ENCODE assay signal across 1 cellular context in the genomic region with DNA sequence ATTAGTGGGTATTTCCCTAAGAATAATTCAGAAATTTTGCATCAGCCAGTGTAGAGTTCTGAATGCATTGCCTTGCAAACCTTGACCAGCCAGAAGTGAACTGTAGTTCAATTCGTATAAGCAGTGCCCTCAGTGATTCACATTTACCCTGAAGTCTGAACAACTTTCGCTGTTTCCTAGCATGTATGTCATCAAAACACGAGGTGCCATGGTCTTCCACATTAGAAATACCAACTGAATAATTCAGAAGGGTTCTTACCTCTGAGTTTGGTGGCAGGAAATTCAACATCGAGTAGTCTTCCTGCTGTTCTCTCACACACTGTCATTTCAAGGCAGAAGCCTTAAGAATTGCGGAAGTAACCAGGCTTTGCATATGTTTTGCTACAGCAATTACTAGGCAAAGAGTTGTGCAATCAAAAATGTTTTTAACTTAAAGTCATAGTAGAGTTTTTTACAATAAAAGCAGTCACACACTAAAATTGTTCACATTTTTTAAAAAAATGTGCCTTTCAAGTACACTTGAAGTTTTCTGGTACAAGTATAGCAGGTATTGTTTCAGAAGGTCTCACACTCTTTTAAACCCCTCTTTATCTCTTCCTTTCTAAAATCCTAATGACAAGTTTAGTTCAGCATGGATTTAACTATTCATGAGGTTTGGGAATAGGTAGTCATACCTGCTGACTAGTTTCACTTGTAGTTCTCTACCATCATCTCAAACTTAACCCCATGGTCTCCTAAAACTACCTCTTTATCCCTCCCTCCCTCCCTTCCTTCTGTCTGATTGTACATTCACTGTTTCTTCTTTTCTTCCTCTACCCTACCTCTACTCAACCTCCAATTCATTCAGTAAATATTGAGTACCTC.
TF ChIP-seq lines count a peak whose summit lies in the region.

No MANE protein-coding gene starts in this region.

TF ChIP-seq in GM12878, 131 proteins besides CTCF, POLR2A, EP300 and RAD21 (continued from another document and continues in another):
- TF ChIP-seq CEBPB (IDR thresholded peaks at IDR 0.05; ENCODE audit: borderline replicate concordance in 1 of 2, low read depth in 2 of 2, low read length in 2 of 2) (peak; percentile 87 to 99), SMARCA5 (IDR thresholded peaks at IDR 0.05) (no peak), LARP7 (IDR thresholded peaks at IDR 0.05) (no peak), CBFB (IDR thresholded peaks at IDR 0.05; ENCODE audit: low read depth) (no peak), SUPT20H (IDR thresholded peaks at IDR 0.05; ENCODE audit: borderline replicate concordance, control insufficient read depth, low read depth, low read length) (no peak), POLR2AphosphoS5 (IDR thresholded peaks at IDR 0.05; ENCODE audit: low read length) (peak; percentile 75), CREB1 (IDR thresholded peaks at IDR 0.05; ENCODE audit: low read depth) (no peak), FOXM1 (IDR thresholded peaks at IDR 0.05; ENCODE audit: low read depth, low read length) (no peak), KAT2A (conservative IDR thresholded peaks at IDR 0.05; ENCODE audit: control insufficient read depth, low read depth, low read length) (no peak), SUZ12 (IDR thresholded peaks at IDR 0.05; ENCODE audit: unreplicated experiment) (no peak), CBX5 (IDR thresholded peaks at IDR 0.05; ENCODE audit: low read depth) (peak; percentile 52; the same call in 1 of the 2 replicates), RB1 (IDR thresholded peaks at IDR 0.05; ENCODE audit: borderline replicate concordance) (no peak), ZNF207 (IDR thresholded peaks at IDR 0.05; ENCODE audit: borderline replicate concordance) (no peak), NFYA (IDR thresholded peaks at IDR 0.05; ENCODE audit: borderline replicate concordance, low read depth, low read length) (no peak), PAX5 (IDR thresholded peaks at IDR 0.05; ENCODE audit: borderline replicate concordance, low read depth, low read length) (no peak), MTA3 (IDR thresholded peaks at IDR 0.05; ENCODE audit: borderline replicate concordance, low read length) (no peak), PAX8 (IDR thresholded peaks at IDR 0.05) (no peak), TAF1 (IDR thresholded peaks at IDR 0.05; ENCODE audit: borderline replicate concordance, low read depth, low read length) (no peak; the same call in 1 of the 2 replicates), TCF7 (IDR thresholded peaks at IDR 0.05; ENCODE audit: borderline replicate concordance) (no peak), TARDBP (IDR thresholded peaks at IDR 0.05; ENCODE audit: borderline replicate concordance) (no peak), ASH2L (IDR thresholded peaks at IDR 0.05; ENCODE audit: borderline replicate concordance, low read depth) (no peak), RAD51 (IDR thresholded peaks at IDR 0.05) (no peak), KDM1A (IDR thresholded peaks at IDR 0.05; ENCODE audit: borderline replicate concordance) (no peak), SIX5 (IDR thresholded peaks at IDR 0.05; ENCODE audit: low read depth, low read length, severe bottlenecking) (no peak), HDGF (IDR thresholded peaks at IDR 0.05) (no peak), PML (IDR thresholded peaks at IDR 0.05; ENCODE audit: low read length) (no peak), POLR2AphosphoS2 (IDR thresholded peaks at IDR 0.05; ENCODE audit: low read depth, low read length) (no peak), TBL1XR1 (IDR thresholded peaks at IDR 0.05; ENCODE audit: low read depth, low read length) (no peak), ZSCAN29 (IDR thresholded peaks at IDR 0.05) (no peak), HDAC6 (IDR thresholded peaks at IDR 0.05; ENCODE audit: unreplicated experiment) (no peak)
- TF ChIP-seq, protein P1, sequence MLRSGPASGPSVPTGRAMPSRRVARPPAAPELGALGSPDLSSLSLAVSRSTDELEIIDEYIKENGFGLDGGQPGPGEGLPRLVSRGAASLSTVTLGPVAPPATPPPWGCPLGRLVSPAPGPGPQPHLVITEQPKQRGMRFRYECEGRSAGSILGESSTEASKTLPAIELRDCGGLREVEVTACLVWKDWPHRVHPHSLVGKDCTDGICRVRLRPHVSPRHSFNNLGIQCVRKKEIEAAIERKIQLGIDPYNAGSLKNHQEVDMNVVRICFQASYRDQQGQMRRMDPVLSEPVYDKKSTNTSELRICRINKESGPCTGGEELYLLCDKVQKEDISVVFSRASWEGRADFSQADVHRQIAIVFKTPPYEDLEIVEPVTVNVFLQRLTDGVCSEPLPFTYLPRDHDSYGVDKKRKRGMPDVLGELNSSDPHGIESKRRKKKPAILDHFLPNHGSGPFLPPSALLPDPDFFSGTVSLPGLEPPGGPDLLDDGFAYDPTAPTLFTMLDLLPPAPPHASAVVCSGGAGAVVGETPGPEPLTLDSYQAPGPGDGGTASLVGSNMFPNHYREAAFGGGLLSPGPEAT (IDR thresholded peaks at IDR 0.05; ENCODE audit: low read depth): peak; percentile 53; the same call in 1 of the 2 replicates
- TF ChIP-seq, protein P2, sequence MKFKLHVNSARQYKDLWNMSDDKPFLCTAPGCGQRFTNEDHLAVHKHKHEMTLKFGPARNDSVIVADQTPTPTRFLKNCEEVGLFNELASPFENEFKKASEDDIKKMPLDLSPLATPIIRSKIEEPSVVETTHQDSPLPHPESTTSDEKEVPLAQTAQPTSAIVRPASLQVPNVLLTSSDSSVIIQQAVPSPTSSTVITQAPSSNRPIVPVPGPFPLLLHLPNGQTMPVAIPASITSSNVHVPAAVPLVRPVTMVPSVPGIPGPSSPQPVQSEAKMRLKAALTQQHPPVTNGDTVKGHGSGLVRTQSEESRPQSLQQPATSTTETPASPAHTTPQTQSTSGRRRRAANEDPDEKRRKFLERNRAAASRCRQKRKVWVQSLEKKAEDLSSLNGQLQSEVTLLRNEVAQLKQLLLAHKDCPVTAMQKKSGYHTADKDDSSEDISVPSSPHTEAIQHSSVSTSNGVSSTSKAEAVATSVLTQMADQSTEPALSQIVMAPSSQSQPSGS (IDR thresholded peaks at IDR 0.05; ENCODE audit: low read length): no peak; the same call in 1 of the 2 replicates
- TF ChIP-seq, protein P3, sequence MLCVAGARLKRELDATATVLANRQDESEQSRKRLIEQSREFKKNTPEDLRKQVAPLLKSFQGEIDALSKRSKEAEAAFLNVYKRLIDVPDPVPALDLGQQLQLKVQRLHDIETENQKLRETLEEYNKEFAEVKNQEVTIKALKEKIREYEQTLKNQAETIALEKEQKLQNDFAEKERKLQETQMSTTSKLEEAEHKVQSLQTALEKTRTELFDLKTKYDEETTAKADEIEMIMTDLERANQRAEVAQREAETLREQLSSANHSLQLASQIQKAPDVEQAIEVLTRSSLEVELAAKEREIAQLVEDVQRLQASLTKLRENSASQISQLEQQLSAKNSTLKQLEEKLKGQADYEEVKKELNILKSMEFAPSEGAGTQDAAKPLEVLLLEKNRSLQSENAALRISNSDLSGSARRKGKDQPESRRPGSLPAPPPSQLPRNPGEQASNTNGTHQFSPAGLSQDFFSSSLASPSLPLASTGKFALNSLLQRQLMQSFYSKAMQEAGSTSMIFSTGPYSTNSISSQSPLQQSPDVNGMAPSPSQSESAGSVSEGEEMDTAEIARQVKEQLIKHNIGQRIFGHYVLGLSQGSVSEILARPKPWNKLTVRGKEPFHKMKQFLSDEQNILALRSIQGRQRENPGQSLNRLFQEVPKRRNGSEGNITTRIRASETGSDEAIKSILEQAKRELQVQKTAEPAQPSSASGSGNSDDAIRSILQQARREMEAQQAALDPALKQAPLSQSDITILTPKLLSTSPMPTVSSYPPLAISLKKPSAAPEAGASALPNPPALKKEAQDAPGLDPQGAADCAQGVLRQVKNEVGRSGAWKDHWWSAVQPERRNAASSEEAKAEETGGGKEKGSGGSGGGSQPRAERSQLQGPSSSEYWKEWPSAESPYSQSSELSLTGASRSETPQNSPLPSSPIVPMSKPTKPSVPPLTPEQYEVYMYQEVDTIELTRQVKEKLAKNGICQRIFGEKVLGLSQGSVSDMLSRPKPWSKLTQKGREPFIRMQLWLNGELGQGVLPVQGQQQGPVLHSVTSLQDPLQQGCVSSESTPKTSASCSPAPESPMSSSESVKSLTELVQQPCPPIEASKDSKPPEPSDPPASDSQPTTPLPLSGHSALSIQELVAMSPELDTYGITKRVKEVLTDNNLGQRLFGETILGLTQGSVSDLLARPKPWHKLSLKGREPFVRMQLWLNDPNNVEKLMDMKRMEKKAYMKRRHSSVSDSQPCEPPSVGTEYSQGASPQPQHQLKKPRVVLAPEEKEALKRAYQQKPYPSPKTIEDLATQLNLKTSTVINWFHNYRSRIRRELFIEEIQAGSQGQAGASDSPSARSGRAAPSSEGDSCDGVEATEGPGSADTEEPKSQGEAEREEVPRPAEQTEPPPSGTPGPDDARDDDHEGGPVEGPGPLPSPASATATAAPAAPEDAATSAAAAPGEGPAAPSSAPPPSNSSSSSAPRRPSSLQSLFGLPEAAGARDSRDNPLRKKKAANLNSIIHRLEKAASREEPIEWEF (IDR thresholded peaks at IDR 0.05; ENCODE audit: insufficient replicate concordance, low read depth, low read length): no peak
- TF ChIP-seq, protein P4, sequence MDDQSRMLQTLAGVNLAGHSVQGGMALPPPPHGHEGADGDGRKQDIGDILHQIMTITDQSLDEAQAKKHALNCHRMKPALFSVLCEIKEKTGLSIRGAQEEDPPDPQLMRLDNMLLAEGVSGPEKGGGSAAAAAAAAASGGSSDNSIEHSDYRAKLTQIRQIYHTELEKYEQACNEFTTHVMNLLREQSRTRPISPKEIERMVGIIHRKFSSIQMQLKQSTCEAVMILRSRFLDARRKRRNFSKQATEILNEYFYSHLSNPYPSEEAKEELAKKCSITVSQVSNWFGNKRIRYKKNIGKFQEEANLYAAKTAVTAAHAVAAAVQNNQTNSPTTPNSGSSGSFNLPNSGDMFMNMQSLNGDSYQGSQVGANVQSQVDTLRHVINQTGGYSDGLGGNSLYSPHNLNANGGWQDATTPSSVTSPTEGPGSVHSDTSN (IDR thresholded peaks at IDR 0.05; ENCODE audit: insufficient replicate concordance, low read depth, low read length): no peak
- TF ChIP-seq, protein P5, sequence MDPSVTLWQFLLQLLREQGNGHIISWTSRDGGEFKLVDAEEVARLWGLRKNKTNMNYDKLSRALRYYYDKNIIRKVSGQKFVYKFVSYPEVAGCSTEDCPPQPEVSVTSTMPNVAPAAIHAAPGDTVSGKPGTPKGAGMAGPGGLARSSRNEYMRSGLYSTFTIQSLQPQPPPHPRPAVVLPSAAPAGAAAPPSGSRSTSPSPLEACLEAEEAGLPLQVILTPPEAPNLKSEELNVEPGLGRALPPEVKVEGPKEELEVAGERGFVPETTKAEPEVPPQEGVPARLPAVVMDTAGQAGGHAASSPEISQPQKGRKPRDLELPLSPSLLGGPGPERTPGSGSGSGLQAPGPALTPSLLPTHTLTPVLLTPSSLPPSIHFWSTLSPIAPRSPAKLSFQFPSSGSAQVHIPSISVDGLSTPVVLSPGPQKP (IDR thresholded peaks at IDR 0.05; ENCODE audit: low read depth, low read length): no peak
- TF ChIP-seq, protein P6, sequence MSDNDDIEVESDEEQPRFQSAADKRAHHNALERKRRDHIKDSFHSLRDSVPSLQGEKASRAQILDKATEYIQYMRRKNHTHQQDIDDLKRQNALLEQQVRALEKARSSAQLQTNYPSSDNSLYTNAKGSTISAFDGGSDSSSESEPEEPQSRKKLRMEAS (IDR thresholded peaks at IDR 0.05; ENCODE audit: low read depth, low read length): no peak
- TF ChIP-seq, protein P7, sequence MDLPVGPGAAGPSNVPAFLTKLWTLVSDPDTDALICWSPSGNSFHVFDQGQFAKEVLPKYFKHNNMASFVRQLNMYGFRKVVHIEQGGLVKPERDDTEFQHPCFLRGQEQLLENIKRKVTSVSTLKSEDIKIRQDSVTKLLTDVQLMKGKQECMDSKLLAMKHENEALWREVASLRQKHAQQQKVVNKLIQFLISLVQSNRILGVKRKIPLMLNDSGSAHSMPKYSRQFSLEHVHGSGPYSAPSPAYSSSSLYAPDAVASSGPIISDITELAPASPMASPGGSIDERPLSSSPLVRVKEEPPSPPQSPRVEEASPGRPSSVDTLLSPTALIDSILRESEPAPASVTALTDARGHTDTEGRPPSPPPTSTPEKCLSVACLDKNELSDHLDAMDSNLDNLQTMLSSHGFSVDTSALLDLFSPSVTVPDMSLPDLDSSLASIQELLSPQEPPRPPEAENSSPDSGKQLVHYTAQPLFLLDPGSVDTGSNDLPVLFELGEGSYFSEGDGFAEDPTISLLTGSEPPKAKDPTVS (IDR thresholded peaks at IDR 0.05; ENCODE audit: low read depth, low read length): no peak
- TF ChIP-seq, protein P8, sequence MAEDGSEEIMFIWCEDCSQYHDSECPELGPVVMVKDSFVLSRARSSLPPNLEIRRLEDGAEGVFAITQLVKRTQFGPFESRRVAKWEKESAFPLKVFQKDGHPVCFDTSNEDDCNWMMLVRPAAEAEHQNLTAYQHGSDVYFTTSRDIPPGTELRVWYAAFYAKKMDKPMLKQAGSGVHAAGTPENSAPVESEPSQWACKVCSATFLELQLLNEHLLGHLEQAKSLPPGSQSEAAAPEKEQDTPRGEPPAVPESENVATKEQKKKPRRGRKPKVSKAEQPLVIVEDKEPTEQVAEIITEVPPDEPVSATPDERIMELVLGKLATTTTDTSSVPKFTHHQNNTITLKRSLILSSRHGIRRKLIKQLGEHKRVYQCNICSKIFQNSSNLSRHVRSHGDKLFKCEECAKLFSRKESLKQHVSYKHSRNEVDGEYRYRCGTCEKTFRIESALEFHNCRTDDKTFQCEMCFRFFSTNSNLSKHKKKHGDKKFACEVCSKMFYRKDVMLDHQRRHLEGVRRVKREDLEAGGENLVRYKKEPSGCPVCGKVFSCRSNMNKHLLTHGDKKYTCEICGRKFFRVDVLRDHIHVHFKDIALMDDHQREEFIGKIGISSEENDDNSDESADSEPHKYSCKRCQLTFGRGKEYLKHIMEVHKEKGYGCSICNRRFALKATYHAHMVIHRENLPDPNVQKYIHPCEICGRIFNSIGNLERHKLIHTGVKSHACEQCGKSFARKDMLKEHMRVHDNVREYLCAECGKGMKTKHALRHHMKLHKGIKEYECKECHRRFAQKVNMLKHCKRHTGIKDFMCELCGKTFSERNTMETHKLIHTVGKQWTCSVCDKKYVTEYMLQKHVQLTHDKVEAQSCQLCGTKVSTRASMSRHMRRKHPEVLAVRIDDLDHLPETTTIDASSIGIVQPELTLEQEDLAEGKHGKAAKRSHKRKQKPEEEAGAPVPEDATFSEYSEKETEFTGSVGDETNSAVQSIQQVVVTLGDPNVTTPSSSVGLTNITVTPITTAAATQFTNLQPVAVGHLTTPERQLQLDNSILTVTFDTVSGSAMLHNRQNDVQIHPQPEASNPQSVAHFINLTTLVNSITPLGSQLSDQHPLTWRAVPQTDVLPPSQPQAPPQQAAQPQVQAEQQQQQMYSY (CRISPR knock-in tag; IDR thresholded peaks at IDR 0.05): no peak
- TF ChIP-seq, protein P9, sequence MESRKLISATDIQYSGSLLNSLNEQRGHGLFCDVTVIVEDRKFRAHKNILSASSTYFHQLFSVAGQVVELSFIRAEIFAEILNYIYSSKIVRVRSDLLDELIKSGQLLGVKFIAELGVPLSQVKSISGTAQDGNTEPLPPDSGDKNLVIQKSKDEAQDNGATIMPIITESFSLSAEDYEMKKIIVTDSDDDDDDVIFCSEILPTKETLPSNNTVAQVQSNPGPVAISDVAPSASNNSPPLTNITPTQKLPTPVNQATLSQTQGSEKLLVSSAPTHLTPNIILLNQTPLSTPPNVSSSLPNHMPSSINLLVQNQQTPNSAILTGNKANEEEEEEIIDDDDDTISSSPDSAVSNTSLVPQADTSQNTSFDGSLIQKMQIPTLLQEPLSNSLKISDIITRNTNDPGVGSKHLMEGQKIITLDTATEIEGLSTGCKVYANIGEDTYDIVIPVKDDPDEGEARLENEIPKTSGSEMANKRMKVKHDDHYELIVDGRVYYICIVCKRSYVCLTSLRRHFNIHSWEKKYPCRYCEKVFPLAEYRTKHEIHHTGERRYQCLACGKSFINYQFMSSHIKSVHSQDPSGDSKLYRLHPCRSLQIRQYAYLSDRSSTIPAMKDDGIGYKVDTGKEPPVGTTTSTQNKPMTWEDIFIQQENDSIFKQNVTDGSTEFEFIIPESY (IDR thresholded peaks at IDR 0.05): no peak
